Comparison of ENCODE assay signal across 1 cellular context in genomic region chr17:72719206-72719581, GRCh38.
TF ChIP-seq lines count a peak whose summit lies in the region.

No MANE protein-coding gene starts in this region.

TF ChIP-seq in IMR-90, 13 proteins besides CTCF, POLR2A, EP300 and RAD21:
- TF ChIP-seq, protein P1, sequence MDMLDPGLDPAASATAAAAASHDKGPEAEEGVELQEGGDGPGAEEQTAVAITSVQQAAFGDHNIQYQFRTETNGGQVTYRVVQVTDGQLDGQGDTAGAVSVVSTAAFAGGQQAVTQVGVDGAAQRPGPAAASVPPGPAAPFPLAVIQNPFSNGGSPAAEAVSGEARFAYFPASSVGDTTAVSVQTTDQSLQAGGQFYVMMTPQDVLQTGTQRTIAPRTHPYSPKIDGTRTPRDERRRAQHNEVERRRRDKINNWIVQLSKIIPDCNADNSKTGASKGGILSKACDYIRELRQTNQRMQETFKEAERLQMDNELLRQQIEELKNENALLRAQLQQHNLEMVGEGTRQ (IDR thresholded peaks at IDR 0.05; ENCODE audit: low read depth, low read length) = no peak
